ENCODE assay signal across 1 cellular context in the genomic region with DNA sequence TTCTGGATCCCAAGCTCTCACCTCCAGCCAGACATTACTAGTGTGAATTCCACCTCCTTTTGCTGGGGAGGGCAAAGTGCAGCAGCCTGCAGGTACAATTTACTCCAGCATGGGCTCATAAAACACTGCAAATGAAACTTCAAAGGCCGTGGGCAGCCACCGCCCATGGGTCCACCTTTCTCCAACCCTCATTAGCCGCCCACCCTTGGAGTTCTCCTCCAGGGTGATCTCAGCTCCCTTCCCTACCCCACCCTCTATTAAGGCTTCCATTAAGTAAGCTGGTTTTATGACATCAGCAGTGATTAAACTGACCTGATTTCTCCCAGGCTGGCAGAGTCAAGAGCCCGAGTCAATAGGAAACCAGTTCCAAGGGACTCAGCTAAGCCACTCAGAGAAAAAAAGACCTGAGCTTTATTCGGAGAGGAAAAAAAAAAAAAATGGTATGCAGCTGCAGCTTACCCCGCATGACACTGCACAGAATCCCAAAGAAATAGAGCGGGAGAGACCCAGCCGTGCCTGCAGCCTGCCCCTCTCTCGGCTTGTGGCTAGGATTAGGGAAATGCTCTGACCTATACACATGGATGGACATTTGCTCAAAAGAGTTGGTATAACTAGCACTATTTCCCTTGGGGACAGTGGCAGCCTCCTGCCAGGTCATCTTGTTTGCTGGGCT.
TF ChIP-seq lines count a peak whose summit lies in the region.

No MANE protein-coding gene starts in this region.

TF ChIP-seq in SK-N-SH treated with all-trans-retinoic acid at 6 μM for 48 hours, 23 proteins besides CTCF, POLR2A, EP300 and RAD21:
- TF ChIP-seq PATZ1 (CRISPR knock-in tag; IDR thresholded peaks at IDR 0.05; ENCODE audit: borderline replicate concordance) = no peak
- TF ChIP-seq, protein P1, sequence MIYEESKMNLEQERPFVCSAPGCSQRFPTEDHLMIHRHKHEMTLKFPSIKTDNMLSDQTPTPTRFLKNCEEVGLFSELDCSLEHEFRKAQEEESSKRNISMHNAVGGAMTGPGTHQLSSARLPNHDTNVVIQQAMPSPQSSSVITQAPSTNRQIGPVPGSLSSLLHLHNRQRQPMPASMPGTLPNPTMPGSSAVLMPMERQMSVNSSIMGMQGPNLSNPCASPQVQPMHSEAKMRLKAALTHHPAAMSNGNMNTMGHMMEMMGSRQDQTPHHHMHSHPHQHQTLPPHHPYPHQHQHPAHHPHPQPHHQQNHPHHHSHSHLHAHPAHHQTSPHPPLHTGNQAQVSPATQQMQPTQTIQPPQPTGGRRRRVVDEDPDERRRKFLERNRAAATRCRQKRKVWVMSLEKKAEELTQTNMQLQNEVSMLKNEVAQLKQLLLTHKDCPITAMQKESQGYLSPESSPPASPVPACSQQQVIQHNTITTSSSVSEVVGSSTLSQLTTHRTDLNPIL (CRISPR knock-in tag; IDR thresholded peaks at IDR 0.05; ENCODE audit: low read depth) = no peak
